In genomic region chr10:71517310-71518159, GRCh38 we compare ENCODE assay signal across 16 cellular contexts.
A peak's percentile ranks its signal among the peaks of the same experiment; 100 is the strongest.
DNase-seq lines count a peak whose midpoint lies in the region; ATAC-seq and TF ChIP-seq lines count a peak whose summit lies in the region.
"Had no signal": no experiment of that assay in that cellular context is flagged by ENCODE, and none has a peak within 500 bp of the region (broad histone marks: within the 10 kb centered on the region; RNA-seq: fewer than 3 reads in every experiment).

No MANE protein-coding gene starts in this region.

- H3K36me3 ChIP-seq in neural cell (ENCODE audit: insufficient read depth, low read length) = no peaks in the 10 kb centered on the region
- H3K36me3 ChIP-seq: HAP-1 had no signal

- DNase-seq in Ammon's horn (ENCODE audit: low spot score) = peak; percentile 46
- DNase-seq in HEK293T (ENCODE audit: extremely low spot score) = no peak
- no peak for DNase-seq in central memory CD8-positive, alpha-beta T cell (ENCODE audit: low spot score in 2 of 2)
- DNase-seq in ecto neural progenitor cell (ENCODE audit: low spot score) = no peak
- DNase-seq in SIG-M5 treated with dmso at 0.1 percent for 504 hours (lab: John Stamatoyannopoulos, UW; ENCODE audit: unreplicated experiment) = no peak
- DNase-seq in GM19240 (ENCODE audit: insufficient read length, low spot score) = no peak
- DNase-seq in GM10266 (ENCODE audit: extremely low spot score) = no peak
- DNase-seq: GF-D8, IMR-90, Kasumi-1, NCI-H2081, SHP77 had no signal

- H3K9me3 ChIP-seq in neural cell (ENCODE audit: low read length) = no peaks in the 10 kb centered on the region
- H3K9me3 ChIP-seq: A549, HAP-1 had no signal

- H3K9me3 Mint-ChIP-seq in central memory CD8-positive, alpha-beta T cell = no peaks in the 10 kb centered on the region

- H3F3A ChIP-seq in neural cell (ENCODE audit: insufficient read depth, low read length, poor library complexity, severe bottlenecking) = no peaks in the 10 kb centered on the region

- peak overlapping the region; percentile 34 for H3K9ac ChIP-seq in neural cell (ENCODE audit: low read length)

- no peak overlapping the region for H3K4me3 ChIP-seq in neural cell (ENCODE audit: low read length)
- H3K4me3 ChIP-seq: A549, HAP-1 had no signal

- peak overlapping the region; percentile 48 for H3K27ac ChIP-seq in neural cell (ENCODE audit: low read length)
- H3K27ac ChIP-seq: A549, C4-2B had no signal

- H3K36me3 Mint-ChIP-seq in central memory CD8-positive, alpha-beta T cell (ENCODE audit: insufficient read depth) = no peaks in the 10 kb centered on the region

- POLR2A ChIA-PET in HEK293T (lab: Yijun Ruan, JAX) = no interaction called here

- H3K4me2 ChIP-seq in neural cell (ENCODE audit: low read length) = no peak overlapping the region
- H3K4me2 ChIP-seq: A549 had no signal

- H3K9me2 ChIP-seq in neural cell (ENCODE audit: insufficient read depth, low read length) = no peaks in the 10 kb centered on the region

- H3K79me2 ChIP-seq in neural cell (replicated peaks; ENCODE audit: insufficient read depth, low read length) = no peaks in the 10 kb centered on the region

- no peak for TF ChIP-seq RAD21 in neural cell (conservative IDR thresholded peaks at IDR 0.05)

- TF ChIP-seq EP300 in neural cell (conservative IDR thresholded peaks at IDR 0.05; ENCODE audit: poor library complexity, severe bottlenecking) = peak; percentile 49

- TF ChIP-seq CTCF in neural cell (IDR thresholded peaks at IDR 0.05; ENCODE audit: poor library complexity, severe bottlenecking) = peak; percentile 36
- TF ChIP-seq CTCF in GM10266 (IDR thresholded peaks at IDR 0.05; ENCODE audit: control insufficient read depth, insufficient read depth, low read depth, missing control alignments) = no peak

- no peak for ATAC-seq in central memory CD8-positive, alpha-beta T cell (replicated peaks; ENCODE audit: extremely low read depth, poor library complexity, severe bottlenecking)

- no peaks in the 10 kb centered on the region for H3K27me3 ChIP-seq in neural cell (ENCODE audit: insufficient read depth, low read depth, low read length)

- CTCF ChIA-PET in HEK293T (lab: Yijun Ruan, JAX) = interaction anchor here (1.0 kb wide), 1 partner anchor 31 kb away, joined by 3 read pairs; no protein-coding TSS in a partner anchor

- H3K4me3 Mint-ChIP-seq in central memory CD8-positive, alpha-beta T cell = no peak overlapping the region

- peak overlapping the region; percentile 8 for H3K27ac Mint-ChIP-seq in central memory CD8-positive, alpha-beta T cell (ENCODE audit: low read depth)

- no peaks in the 10 kb centered on the region for H4K20me1 ChIP-seq in neural cell (ENCODE audit: insufficient read depth)

- H3K4me1 Mint-ChIP-seq in central memory CD8-positive, alpha-beta T cell = no peaks in the 10 kb centered on the region

- H2AFZ ChIP-seq in neural cell (ENCODE audit: low read depth, low read length) = no peak overlapping the region

- peaks cover 19% of the 10 kb centered on the region for H3K27me3 Mint-ChIP-seq in central memory CD8-positive, alpha-beta T cell

TF ChIP-seq in HEK293T, 16 proteins besides CTCF, POLR2A, EP300 and RAD21:
- TF ChIP-seq SP1 (IDR thresholded peaks at IDR 0.05) = no peak
- TF ChIP-seq PKNOX1 (IDR thresholded peaks at IDR 0.05) = peak; percentile 55; the same call in 1 of the 2 replicates

TF ChIP-seq in neural cell, 6 proteins besides CTCF, POLR2A, EP300 and RAD21:
- TF ChIP-seq SMC3 (conservative IDR thresholded peaks at IDR 0.05; ENCODE audit: poor library complexity) (no peak), EZH2 (IDR thresholded peaks at IDR 0.05; ENCODE audit: borderline replicate concordance, insufficient read depth, low read length, poor library complexity, severe bottlenecking) (no peak), TAF1 (IDR thresholded peaks at IDR 0.05; ENCODE audit: low read depth) (no peak), MXI1 (conservative IDR thresholded peaks at IDR 0.05; ENCODE audit: poor library complexity, severe bottlenecking) (no peak), POLR2AphosphoS5 (IDR thresholded peaks at IDR 0.05) (no peak)
- TF ChIP-seq, protein P1, sequence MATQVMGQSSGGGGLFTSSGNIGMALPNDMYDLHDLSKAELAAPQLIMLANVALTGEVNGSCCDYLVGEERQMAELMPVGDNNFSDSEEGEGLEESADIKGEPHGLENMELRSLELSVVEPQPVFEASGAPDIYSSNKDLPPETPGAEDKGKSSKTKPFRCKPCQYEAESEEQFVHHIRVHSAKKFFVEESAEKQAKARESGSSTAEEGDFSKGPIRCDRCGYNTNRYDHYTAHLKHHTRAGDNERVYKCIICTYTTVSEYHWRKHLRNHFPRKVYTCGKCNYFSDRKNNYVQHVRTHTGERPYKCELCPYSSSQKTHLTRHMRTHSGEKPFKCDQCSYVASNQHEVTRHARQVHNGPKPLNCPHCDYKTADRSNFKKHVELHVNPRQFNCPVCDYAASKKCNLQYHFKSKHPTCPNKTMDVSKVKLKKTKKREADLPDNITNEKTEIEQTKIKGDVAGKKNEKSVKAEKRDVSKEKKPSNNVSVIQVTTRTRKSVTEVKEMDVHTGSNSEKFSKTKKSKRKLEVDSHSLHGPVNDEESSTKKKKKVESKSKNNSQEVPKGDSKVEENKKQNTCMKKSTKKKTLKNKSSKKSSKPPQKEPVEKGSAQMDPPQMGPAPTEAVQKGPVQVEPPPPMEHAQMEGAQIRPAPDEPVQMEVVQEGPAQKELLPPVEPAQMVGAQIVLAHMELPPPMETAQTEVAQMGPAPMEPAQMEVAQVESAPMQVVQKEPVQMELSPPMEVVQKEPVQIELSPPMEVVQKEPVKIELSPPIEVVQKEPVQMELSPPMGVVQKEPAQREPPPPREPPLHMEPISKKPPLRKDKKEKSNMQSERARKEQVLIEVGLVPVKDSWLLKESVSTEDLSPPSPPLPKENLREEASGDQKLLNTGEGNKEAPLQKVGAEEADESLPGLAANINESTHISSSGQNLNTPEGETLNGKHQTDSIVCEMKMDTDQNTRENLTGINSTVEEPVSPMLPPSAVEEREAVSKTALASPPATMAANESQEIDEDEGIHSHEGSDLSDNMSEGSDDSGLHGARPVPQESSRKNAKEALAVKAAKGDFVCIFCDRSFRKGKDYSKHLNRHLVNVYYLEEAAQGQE (IDR thresholded peaks at IDR 0.05; ENCODE audit: borderline replicate concordance) = no peak
